Comparison of ENCODE assay signal across 1 cellular context in the genomic region with DNA sequence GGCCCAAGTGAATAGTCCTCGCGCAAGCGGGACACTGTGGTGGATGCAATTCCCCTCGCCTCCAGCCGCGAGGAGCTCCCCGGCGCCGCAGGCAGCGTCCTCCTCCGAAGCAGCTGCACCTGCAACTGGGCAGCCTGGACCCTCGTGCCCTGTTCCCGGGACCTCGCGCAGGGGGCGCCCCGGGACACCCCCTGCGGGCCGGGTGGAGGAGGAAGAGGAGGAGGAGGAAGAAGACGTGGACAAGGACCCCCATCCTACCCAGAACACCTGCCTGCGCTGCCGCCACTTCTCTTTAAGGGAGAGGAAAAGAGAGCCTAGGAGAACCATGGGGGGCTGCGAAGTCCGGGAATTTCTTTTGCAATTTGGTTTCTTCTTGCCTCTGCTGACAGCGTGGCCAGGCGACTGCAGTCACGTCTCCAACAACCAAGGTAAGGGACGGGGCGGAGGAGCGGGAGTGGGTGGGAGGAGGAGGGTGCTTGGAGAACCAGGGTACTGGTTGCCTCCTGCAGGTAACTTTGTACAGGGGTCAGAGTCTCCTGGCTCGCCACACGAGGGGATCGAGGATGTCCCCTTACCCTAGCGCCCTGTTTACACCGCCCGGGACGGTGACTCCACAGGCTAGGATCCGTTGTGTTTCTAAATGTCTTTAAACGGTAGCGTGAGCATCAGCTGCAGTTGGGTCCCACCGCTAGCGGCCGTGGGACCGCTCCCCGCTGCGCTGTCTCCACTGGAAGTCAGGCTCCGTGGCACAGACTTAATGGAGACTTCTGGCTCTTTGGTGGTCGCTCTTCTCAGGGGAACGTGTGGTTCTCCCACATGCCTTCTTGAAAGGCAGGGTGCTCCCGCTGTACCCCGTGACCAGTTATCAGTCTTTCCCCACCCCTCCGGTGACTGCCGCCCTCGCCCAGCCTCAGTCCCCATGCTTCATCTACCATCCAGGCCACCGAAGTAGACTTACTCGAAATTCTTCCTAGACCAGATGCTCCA.
TF ChIP-seq lines count a peak whose summit lies in the region.

Gene EPHA6, plus strand, starts transcription at position 14 of the 987 bp plus-strand sequence.

TF ChIP-seq in GM12878, 131 proteins besides CTCF, POLR2A, EP300 and RAD21 (continued from another document):
- TF ChIP-seq, protein P1, sequence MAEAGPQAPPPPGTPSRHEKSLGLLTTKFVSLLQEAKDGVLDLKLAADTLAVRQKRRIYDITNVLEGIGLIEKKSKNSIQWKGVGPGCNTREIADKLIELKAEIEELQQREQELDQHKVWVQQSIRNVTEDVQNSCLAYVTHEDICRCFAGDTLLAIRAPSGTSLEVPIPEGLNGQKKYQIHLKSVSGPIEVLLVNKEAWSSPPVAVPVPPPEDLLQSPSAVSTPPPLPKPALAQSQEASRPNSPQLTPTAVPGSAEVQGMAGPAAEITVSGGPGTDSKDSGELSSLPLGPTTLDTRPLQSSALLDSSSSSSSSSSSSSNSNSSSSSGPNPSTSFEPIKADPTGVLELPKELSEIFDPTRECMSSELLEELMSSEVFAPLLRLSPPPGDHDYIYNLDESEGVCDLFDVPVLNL (IDR thresholded peaks at IDR 0.05; ENCODE audit: low read depth, low read length): no peak
- TF ChIP-seq IRF3 (IDR thresholded peaks at IDR 0.05): no peak
- no peak for TF ChIP-seq WRNIP1 (IDR thresholded peaks at IDR 0.05; ENCODE audit: borderline replicate concordance, low read depth, low read length)
- no peak for TF ChIP-seq MTA3 (IDR thresholded peaks at IDR 0.05; ENCODE audit: borderline replicate concordance, low read length)
